Comparison of ENCODE assay signal across 32 cellular contexts in genomic region chr7:155583636-155584035, GRCh38. TPM values are rescaled to one million over a fixed set of nuclear protein-coding genes. Genes with fewer than 3 reads are reported as not detected.
"Had no signal": no experiment of that assay in that cellular context is flagged by ENCODE, and none has a peak within 500 bp of the region (broad histone marks: within the 10 kb centered on the region; RNA-seq: fewer than 3 reads in every experiment).

No MANE protein-coding gene starts in this region.

- ATAC-seq: foreskin keratinocyte; gastroesophageal sphincter; heart left ventricle; left colon; left ventricle myocardium superior; lower lobe of right lung; stimulated activated memory B cell treated with anti-CD40 and anti-IgM and Interleukin-4, amounts not matched to agents 10 μg/mL and 1 μg/mL and 100 μg/mL, for 72 hours; stimulated activated naive CD8-positive, alpha-beta T cell treated with anti-CD3 and anti-CD28 coated beads, Interleukin-15, Interleukin-2, amounts not matched to agents 100 U/mL and 50 U/mL, for 24 hours had no signal

- H3K9me3 ChIP-seq: colonic mucosa, esophagus muscularis mucosa, gastroesophageal sphincter, heart left ventricle, lower lobe of right lung, ovary, right lobe of liver, thoracic aorta, tibial nerve, upper lobe of left lung, uterus had no signal

- H3K36me3 Mint-ChIP-seq: stimulated activated memory B cell treated with anti-CD40 and anti-IgM and Interleukin-4, amounts not matched to agents 10 μg/mL and 1 μg/mL and 100 μg/mL, for 72 hours had no signal

- H3K27ac Mint-ChIP-seq: dendritic cell treated with granulocyte-macrophage colony-stimulating factor and Interleukin-4, amounts not matched to agents 40 ng/mL and 50 ng/mL, for 4 days; nephron; stimulated activated memory B cell treated with anti-CD40 and anti-IgM and Interleukin-4, amounts not matched to agents 10 μg/mL and 1 μg/mL and 100 μg/mL, for 72 hours had no signal

- H3K27me3 ChIP-seq: colonic mucosa, hepatocyte, ovary, right lobe of liver, upper lobe of left lung, uterus had no signal

- H3K4me1 ChIP-seq: colonic mucosa, foreskin keratinocyte, gastroesophageal sphincter, lower lobe of right lung, right lobe of liver, uterus had no signal

- DNase-seq: central memory CD4-positive, alpha-beta T cell; colonic mucosa; effector CD8-positive, alpha-beta T cell; foreskin keratinocyte; kidney glomerular epithelial cell; left colon; left ventricle myocardium superior; lower lobe of right lung; nucleus accumbens; retina; stimulated activated CD4-positive, alpha-beta T cell treated with anti-CD3 and anti-CD28 coated beads, Interleukin-4, amount 100 ng/mL, for 4 hours; stimulated activated naive CD8-positive, alpha-beta T cell treated with anti-CD3 and anti-CD28 coated beads, Interleukin-15, Interleukin-2, amounts not matched to agents 100 U/mL and 50 U/mL, for 24 hours; substantia nigra; upper lobe of left lung; uterus had no signal

- H3K4me3 ChIP-seq: colonic mucosa, esophagus muscularis mucosa, gastroesophageal sphincter, heart left ventricle, hepatocyte, lower lobe of right lung, ovary, right lobe of liver, smooth muscle cell, thoracic aorta, tibial nerve, upper lobe of left lung, uterus had no signal

- H3K36me3 ChIP-seq: colonic mucosa, esophagus muscularis mucosa, gastroesophageal sphincter, heart left ventricle, lower lobe of right lung, ovary, right lobe of liver, thoracic aorta, tibial nerve, upper lobe of left lung, uterus had no signal

- H3K4me3 Mint-ChIP-seq: dendritic cell treated with granulocyte-macrophage colony-stimulating factor and Interleukin-4, amounts not matched to agents 40 ng/mL and 50 ng/mL, for 4 days; nephron; stimulated activated memory B cell treated with anti-CD40 and anti-IgM and Interleukin-4, amounts not matched to agents 10 μg/mL and 1 μg/mL and 100 μg/mL, for 72 hours had no signal

- H3K27ac ChIP-seq: colonic mucosa, esophagus muscularis mucosa, foreskin keratinocyte, gastroesophageal sphincter, heart left ventricle, hepatocyte, lower lobe of right lung, ovary, right lobe of liver, thoracic aorta, tibial nerve, upper lobe of left lung, uterus had no signal

- H3K9me3 Mint-ChIP-seq: dendritic cell treated with granulocyte-macrophage colony-stimulating factor and Interleukin-4, amounts not matched to agents 40 ng/mL and 50 ng/mL, for 4 days; nephron; stimulated activated memory B cell treated with anti-CD40 and anti-IgM and Interleukin-4, amounts not matched to agents 10 μg/mL and 1 μg/mL and 100 μg/mL, for 72 hours had no signal

- H3K27me3 Mint-ChIP-seq: dendritic cell treated with granulocyte-macrophage colony-stimulating factor and Interleukin-4, amounts not matched to agents 40 ng/mL and 50 ng/mL, for 4 days had no signal

RNA-seq across cellular contexts. Expression of gene CNPY1, which starts 37.3 kb away (rescaled TPM):
- total RNA-seq: colonic mucosa, endothelial cell of umbilical vein, epithelial cell of proximal tubule, esophagus muscularis mucosa, fibroblast of lung, foreskin keratinocyte, gastroesophageal sphincter, heart left ventricle, hepatocyte, left colon, left ventricle myocardium superior, lower lobe of right lung, mononuclear cell, ovary, pulmonary artery endothelial cell, thoracic aorta, upper lobe of left lung, uterus had no signal
